Comparison of ENCODE assay signal across 10 cellular contexts in genomic region chr16:24668481-24669001, GRCh38.
DNase-seq lines count a peak whose midpoint lies in the region; ATAC-seq, FAIRE-seq and TF ChIP-seq lines count a peak whose summit lies in the region.
"Had no signal": no experiment of that assay in that cellular context is flagged by ENCODE, and none has a peak within 500 bp of the region (broad histone marks: within the 10 kb centered on the region; RNA-seq: fewer than 3 reads in every experiment).

No MANE protein-coding gene starts in this region.

- no peak for DNase-seq in A549 (ENCODE audit: low read depth in 1 of 2, low spot score in 1 of 2)
- DNase-seq in RWPE1 (ENCODE audit: low spot score) = no peak
- DNase-seq in dermis blood vessel endothelial cell = peak; percentile 85
- no peak for DNase-seq in sciatic nerve (ENCODE audit: low spot score)
- DNase-seq in NOMO-1 treated with DMSO at 0.1 percent for 48 hours (lab: John Stamatoyannopoulos, UW; ENCODE audit: unreplicated experiment) = no peak
- DNase-seq in NAMALWA (ENCODE audit: low spot score) = no peak
- DNase-seq: GDM1, RPMI8226 had no signal

- no peak for TF ChIP-seq CTCF in A549 (IDR thresholded peaks at IDR 0.05)
- TF ChIP-seq CTCF in RWPE1 (conservative IDR thresholded peaks at IDR 0.05; ENCODE audit: low read depth) = no peak

- POLR2A ChIA-PET in A549 (lab: Yijun Ruan, JAX) (interaction anchor here (0.8 kb wide), 2 partner anchors 13 to 134 kb away, joined by 4 read pairs; no protein-coding TSS in a partner anchor), RWPE1 (lab: Yijun Ruan, JAX; ENCODE audit: low non-redundant PET) (no interaction called here)

- CTCF ChIA-PET in A549 (lab: Yijun Ruan, JAX) (interaction anchor here (0.6 to 1.8 kb wide), 3 partner anchors 22 to 182 kb away, joined by 3 to 6 read pairs (median 3); no protein-coding TSS in a partner anchor), RWPE1 (lab: Yijun Ruan, JAX) (no interaction called here)

- ATAC-seq in A549 (no peak), sciatic nerve (peak; percentile 57), GM21825 (IDR thresholded peaks at IDR 0.05; ENCODE audit: unreplicated experiment) (no peak), GM19463 (IDR thresholded peaks at IDR 0.05; ENCODE audit: unreplicated experiment) (no peak)

- H3K4me3 ChIP-seq in A549 = no peak overlapping the region

- TF ChIP-seq POLR2A in A549 (IDR thresholded peaks at IDR 0.05; ENCODE audit: low read length) = no peak

- TF ChIP-seq EP300 in A549 (IDR thresholded peaks at IDR 0.05) = no peak

- WGBS in A549 (ENCODE audit: missing lambda C conversion rate) = 70% methylated on average over 8 of the region's 8 CpGs

- no peak for TF ChIP-seq RAD21 in A549 (conservative IDR thresholded peaks at IDR 0.05 in 1 of 2, IDR thresholded peaks at IDR 0.05 in 1 of 2)

- H3K4me2 ChIP-seq in A549 = peak overlapping the region; percentile 43

- H3K9me3 ChIP-seq in A549 = no peaks in the 10 kb centered on the region

- H3K27ac ChIP-seq in A549 = peak overlapping the region; percentile 70 to 88
- peak overlapping the region; percentile 66 for H3K27ac ChIP-seq in RWPE1

- peaks cover 35% of the 10 kb centered on the region for H3K4me1 ChIP-seq in A549

- no peak for FAIRE-seq in A549 (lab: Jason Lieb, UNC)

- intact Hi-C loops in sciatic nerve (cut with DNase I) = no loop called here

TF ChIP-seq in A549, 52 proteins besides CTCF, POLR2A, EP300 and RAD21:
- TF ChIP-seq, protein P1, sequence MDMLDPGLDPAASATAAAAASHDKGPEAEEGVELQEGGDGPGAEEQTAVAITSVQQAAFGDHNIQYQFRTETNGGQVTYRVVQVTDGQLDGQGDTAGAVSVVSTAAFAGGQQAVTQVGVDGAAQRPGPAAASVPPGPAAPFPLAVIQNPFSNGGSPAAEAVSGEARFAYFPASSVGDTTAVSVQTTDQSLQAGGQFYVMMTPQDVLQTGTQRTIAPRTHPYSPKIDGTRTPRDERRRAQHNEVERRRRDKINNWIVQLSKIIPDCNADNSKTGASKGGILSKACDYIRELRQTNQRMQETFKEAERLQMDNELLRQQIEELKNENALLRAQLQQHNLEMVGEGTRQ (IDR thresholded peaks at IDR 0.05) = no peak
- no peak for TF ChIP-seq ELK1 (IDR thresholded peaks at IDR 0.05; ENCODE audit: low read depth, low read length)
